11 cellular contexts compared by ENCODE assay signal in genomic region chr10:18179901-18180300, GRCh38. TPM values are rescaled to one million over a fixed set of nuclear protein-coding genes. Genes with fewer than 3 reads are reported as not detected.
DNase-seq lines count a peak whose midpoint lies in the region; ATAC-seq and TF ChIP-seq lines count a peak whose summit lies in the region.
"Had no signal": no experiment of that assay in that cellular context is flagged by ENCODE, and none has a peak within 500 bp of the region (broad histone marks: within the 10 kb centered on the region; RNA-seq: fewer than 3 reads in every experiment).

No MANE protein-coding gene starts in this region.

- ATAC-seq in left lung = peak; percentile 48
- ATAC-seq in upper lobe of right lung = no peak
- ATAC-seq: T-cell had no signal

- H3K36me3 ChIP-seq in left lung (no peaks in the 10 kb centered on the region), upper lobe of right lung (no peaks in the 10 kb centered on the region)
- H3K36me3 ChIP-seq: lower lobe of right lung had no signal

- peak overlapping the region in 1 of 2 donors; percentile 5 for H3K27ac ChIP-seq in left lung
- no peak overlapping the region for H3K27ac ChIP-seq in upper lobe of right lung
- H3K27ac ChIP-seq: lower lobe of right lung had no signal

- intact Hi-C loops in left lung (cut with DNase I) = no loop called here
- intact Hi-C loops in upper lobe of right lung (cut with DNase I) = no loop called here

- no peaks in the 10 kb centered on the region for H3K9me3 ChIP-seq in left lung
- H3K9me3 ChIP-seq in upper lobe of right lung = no peaks in the 10 kb centered on the region
- H3K9me3 ChIP-seq: lower lobe of right lung had no signal

- H3K27me3 ChIP-seq in left lung (no peaks in the 10 kb centered on the region), upper lobe of right lung (no peaks in the 10 kb centered on the region)

- TF ChIP-seq CTCF in left lung (IDR thresholded peaks at IDR 0.05) (no peak), upper lobe of right lung (IDR thresholded peaks at IDR 0.05) (no peak)

- DNase-seq in NCI-H526 (lab: John Stamatoyannopoulos, UW) (peak; percentile 64 to 75), dermis blood vessel endothelial cell (peak; percentile 8), left lung (no peak), superior temporal gyrus (ENCODE audit: extremely low spot score) (peak; percentile 37), NCI-H524 (lab: John Stamatoyannopoulos, UW) (no peak), NCI-H2196 (lab: John Stamatoyannopoulos, UW; ENCODE audit: unreplicated experiment) (no peak), upper lobe of right lung (no peak)
- DNase-seq: lower lobe of right lung; NCI-H2227 treated with DMSO at 0.1 percent for 48 hours; stimulated activated CD4-positive, alpha-beta T cell treated with anti-CD3 and anti-CD28 coated beads, Interleukin-4, amount 100 ng/mL, for 24 hours; T-cell had no signal

- H3K4me3 ChIP-seq in left lung = no peak overlapping the region
- no peak overlapping the region for H3K4me3 ChIP-seq in upper lobe of right lung
- H3K4me3 ChIP-seq: lower lobe of right lung had no signal

- H3K4me1 ChIP-seq in left lung = peaks cover 0 to 3% of the 10 kb centered on the region in 2 donors
- H3K4me1 ChIP-seq in upper lobe of right lung = no peaks in the 10 kb centered on the region
- H3K4me1 ChIP-seq: lower lobe of right lung had no signal

RNA-seq across cellular contexts. Expression of gene CACNB2, which starts 39.7 kb away (rescaled TPM):
- total RNA-seq in dermis blood vessel endothelial cell = not detected in 2 replicates
- total RNA-seq in left lung = 1 to 10 TPM; 4.0 to 5.7 TPM
- 4.2 TPM for total RNA-seq in upper lobe of right lung
- total RNA-seq: T-cell had no signal

Comparison
In these comparisons a context has a peak if more than half of its experiments do, and no peak if none do; other contexts are left out.
1. DNase-seq: peak in NCI-H526 (2 of 2), dermis blood vessel endothelial cell (single experiment) and superior temporal gyrus (single experiment); none in left lung (0 of 2), NCI-H524 (0 of 2), NCI-H2196 (single experiment) and upper lobe of right lung (single experiment).